In genomic region chr14:59358105-59358504, GRCh38 we compare ENCODE assay signal across 8 cellular contexts.
DNase-seq lines count a peak whose midpoint lies in the region; ATAC-seq lines count a peak whose summit lies in the region.

No MANE protein-coding gene starts in this region.

- CTCF ChIA-PET in T-cell (lab: Charles Lee), result no interaction called here

- H3K4me1 Mint-ChIP-seq in memory B cell (peaks cover 59% of the 10 kb centered on the region), T-cell (peaks cover 0 to 8% (median 3%) of the 10 kb centered on the region in 3 donors)

- H3K4me3 Mint-ChIP-seq in memory B cell, result no peak overlapping the region
- H3K4me3 Mint-ChIP-seq in T-cell, result no peak overlapping the region

- no peaks in the 10 kb centered on the region for H3K9me3 Mint-ChIP-seq in memory B cell
- H3K9me3 Mint-ChIP-seq in T-cell, result no peaks in the 10 kb centered on the region

- POLR2A ChIA-PET in T-cell (lab: Charles Lee), result no interaction called here

- H3K27me3 Mint-ChIP-seq in memory B cell (no peaks in the 10 kb centered on the region), T-cell (no peaks in the 10 kb centered on the region)

- ATAC-seq in memory B cell (ENCODE audit: low read depth) (no peak), GM21423 (IDR thresholded peaks at IDR 0.05; ENCODE audit: unreplicated experiment) (no peak), T-cell (replicated peaks in 1 of 4) (no peak)

- H3K36me3 Mint-ChIP-seq in memory B cell, result peaks cover 15% of the 10 kb centered on the region
- H3K36me3 Mint-ChIP-seq in T-cell, result peaks cover 73% of the 10 kb centered on the region

- H3K27ac Mint-ChIP-seq in memory B cell (peak overlapping the region; percentile 96), T-cell (no peak overlapping the region)

- DNase-seq in CD1c-positive myeloid dendritic cell (ENCODE audit: extremely low spot score) (peak; percentile 8), NCI-H2196 (lab: John Stamatoyannopoulos, UW; ENCODE audit: unreplicated experiment) (peak; percentile 22), dermis microvascular lymphatic vessel endothelial cell (ENCODE audit: low read depth in 2 of 2) (peak; percentile 32 to 93), memory B cell (ENCODE audit: low spot score in 2 of 2) (no peak), T-cell (no peak), COLO829 (ENCODE audit: low spot score) (no peak), middle frontal gyrus (ENCODE audit: extremely low spot score, low spot score) (no peak)

Comparison
In these comparisons a context has a peak if more than half of its experiments do, and no peak if none do; other contexts are left out.
1. DNase-seq: peak in CD1c-positive myeloid dendritic cell (single experiment), NCI-H2196 (single experiment) and dermis microvascular lymphatic vessel endothelial cell (2 of 2); none in memory B cell (0 of 2), T-cell (0 of 34), COLO829 (single experiment) and middle frontal gyrus (single experiment).